ENCODE assay signal across 8 cellular contexts in genomic region chr7:129952164-129952652, GRCh38. TPM values are rescaled to one million over a fixed set of nuclear protein-coding genes. Genes with fewer than 3 reads are reported as not detected.
DNase-seq lines count a peak whose midpoint lies in the region; ATAC-seq and TF ChIP-seq lines count a peak whose summit lies in the region.

No MANE protein-coding gene starts in this region.

- H3K27me3 ChIP-seq in PC-9 (ENCODE audit: insufficient read depth, low read depth), result no peaks in the 10 kb centered on the region
- no peaks in the 10 kb centered on the region for H3K27me3 ChIP-seq in ascending aorta
- H3K27me3 ChIP-seq in sigmoid colon, result no peaks in the 10 kb centered on the region

- peaks cover 42% of the 10 kb centered on the region for H3K4me1 ChIP-seq in PC-9 (replicated peaks; ENCODE audit: insufficient read depth)
- peaks cover 8 to 16% of the 10 kb centered on the region in 2 donors for H3K4me1 ChIP-seq in ascending aorta
- peaks cover 0 to 34% (median 27%) of the 10 kb centered on the region in 4 donors for H3K4me1 ChIP-seq in sigmoid colon

- H3K27ac ChIP-seq in PC-9 (peak overlapping the region; percentile 100), ascending aorta (peak overlapping the region; percentile 91), sigmoid colon (peak overlapping the region; percentile 96 to 97 (median 96))

- peak in 5 of 6 experiments; percentile 9 to 59 (median 28) for DNase-seq in stimulated activated naive CD4-positive, alpha-beta T cell (lab: John Stamatoyannopoulos, UW)
- DNase-seq in stimulated activated naive CD4-positive, alpha-beta T cell treated with Interleukin-2 at 50 U/mL for 16 hours (lab: John Stamatoyannopoulos, UW), result no peak
- DNase-seq in PC-9 (peak in 1 of 2 experiments; percentile 63), ascending aorta (ENCODE audit: low spot score in 2 of 2) (peak in 1 of 2 donors; percentile 72), hippocampal formation (lab: John Stamatoyannopoulos, UW) (peak; percentile 54 to 55), sigmoid colon (peak; percentile 71), glomerular visceral epithelial cell (ENCODE audit: extremely low spot score) (no peak)

- CTCF ChIA-PET in PC-9 (lab: Charles Lee), result interaction anchor here (0.8 to 1.0 kb wide), 3 partner anchors 23 to 58 kb away, joined by 3 to 15 read pairs (median 3); no protein-coding TSS in a partner anchor

- peaks cover 48% of the 10 kb centered on the region for H3K79me2 ChIP-seq in PC-9 (ENCODE audit: low read depth)

- TF ChIP-seq EP300 in sigmoid colon (IDR thresholded peaks at IDR 0.05), result no peak

- no TSS peak for BruUV-seq in PC-9 (replicated peaks; lab: Mats Ljungman, UMichigan)

- H3K9me2 ChIP-seq in PC-9 (ENCODE audit: insufficient read depth), result no peaks in the 10 kb centered on the region

- TF ChIP-seq POLR2A in sigmoid colon (IDR thresholded peaks at IDR 0.05), result no peak

- no peak overlapping the region for H2AFZ ChIP-seq in PC-9

- H3K36me3 ChIP-seq in PC-9 (ENCODE audit: low read depth) (no peaks in the 10 kb centered on the region), ascending aorta (no peaks in the 10 kb centered on the region), sigmoid colon (no peaks in the 10 kb centered on the region)

- TF ChIP-seq CTCF in PC-9 (conservative IDR thresholded peaks at IDR 0.05), result no peak
- no peak for TF ChIP-seq CTCF in ascending aorta (IDR thresholded peaks at IDR 0.05)
- no peak for TF ChIP-seq CTCF in sigmoid colon (IDR thresholded peaks at IDR 0.05)

- ATAC-seq in HG02885 (IDR thresholded peaks at IDR 0.05; ENCODE audit: poor library complexity, unreplicated experiment), result peak; percentile 24

- peaks cover 50% of the 10 kb centered on the region for H3F3A ChIP-seq in PC-9 (ENCODE audit: insufficient read depth, low read depth)

- peaks cover 7% of the 10 kb centered on the region; the same call in 1 of the 2 replicates for H4K20me1 ChIP-seq in PC-9 (ENCODE audit: insufficient read depth)

- intact Hi-C loops in PC-9 (cut with micrococcal nuclease; ENCODE audit: unreplicated experiment) (loop anchor here (10.0 kb wide), 1 partner anchor 287 kb away; no protein-coding TSS in a partner anchor), ascending aorta (cut with DNase I) (loop anchor here (2.0 to 10.0 kb wide), 3 partner anchors 120 to 943 kb away; partner anchors contain the start of gene KLHDC10), sigmoid colon (cut with DNase I) (loop anchor here (2.0 to 5.0 kb wide), 2 partner anchors 75 to 121 kb away; no protein-coding TSS in a partner anchor)

- peak overlapping the region; percentile 76 for H3K4me3 ChIP-seq in PC-9
- peak overlapping the region; percentile 80 to 92 for H3K4me3 ChIP-seq in ascending aorta
- H3K4me3 ChIP-seq in sigmoid colon, result peak overlapping the region; percentile 86 to 98 (median 92)

- peak overlapping the region; percentile 99 for H3K4me2 ChIP-seq in PC-9

- no peaks in the 10 kb centered on the region for H3K9me3 ChIP-seq in PC-9 (ENCODE audit: insufficient read depth, low read depth)
- no peaks in the 10 kb centered on the region for H3K9me3 ChIP-seq in ascending aorta
- no peaks in the 10 kb centered on the region for H3K9me3 ChIP-seq in sigmoid colon

- POLR2A ChIA-PET in PC-9 (lab: Charles Lee; ENCODE audit: unreplicated experiment), result interaction anchor here (0.6 to 2.1 kb wide), 3 partner anchors 18 to 57 kb away, joined by 17 to 25 read pairs (median 17); no protein-coding TSS in a partner anchor

- WGBS in sigmoid colon, 2 donors, result 0 to 1% methylated on average over 40 of the region's 40 CpGs

RNA-seq across cellular contexts. Expression of gene UBE2H, which starts 0.6 kb away (rescaled TPM):
- total RNA-seq in PC-9 (2021), result 211 TPM in 2 replicates
- total RNA-seq in ascending aorta, result 83.9 TPM
- 10 to 100 TPM; 68.8 to 99.7 (median 79.1) TPM for total RNA-seq in sigmoid colon
- 10 to 100 TPM; 20.4 to 25.7 (median 21.3) TPM for polyA plus RNA-seq in sigmoid colon

Comparison
In these comparisons a context has a peak if more than half of its experiments do, and no peak if none do; other contexts are left out.
1. DNase-seq: peak in stimulated activated naive CD4-positive, alpha-beta T cell (5 of 6), hippocampal formation (2 of 2) and sigmoid colon (single experiment); none in stimulated activated naive CD4-positive, alpha-beta T cell treated with Interleukin-2 at 50 U/mL for 16 hours (single experiment) and glomerular visceral epithelial cell (single experiment).
2. Peak in every context shown above with its lines, with median percentiles within 50 percentile points of each other: H3K27ac ChIP-seq and H3K4me3 ChIP-seq.